In the genomic region with DNA sequence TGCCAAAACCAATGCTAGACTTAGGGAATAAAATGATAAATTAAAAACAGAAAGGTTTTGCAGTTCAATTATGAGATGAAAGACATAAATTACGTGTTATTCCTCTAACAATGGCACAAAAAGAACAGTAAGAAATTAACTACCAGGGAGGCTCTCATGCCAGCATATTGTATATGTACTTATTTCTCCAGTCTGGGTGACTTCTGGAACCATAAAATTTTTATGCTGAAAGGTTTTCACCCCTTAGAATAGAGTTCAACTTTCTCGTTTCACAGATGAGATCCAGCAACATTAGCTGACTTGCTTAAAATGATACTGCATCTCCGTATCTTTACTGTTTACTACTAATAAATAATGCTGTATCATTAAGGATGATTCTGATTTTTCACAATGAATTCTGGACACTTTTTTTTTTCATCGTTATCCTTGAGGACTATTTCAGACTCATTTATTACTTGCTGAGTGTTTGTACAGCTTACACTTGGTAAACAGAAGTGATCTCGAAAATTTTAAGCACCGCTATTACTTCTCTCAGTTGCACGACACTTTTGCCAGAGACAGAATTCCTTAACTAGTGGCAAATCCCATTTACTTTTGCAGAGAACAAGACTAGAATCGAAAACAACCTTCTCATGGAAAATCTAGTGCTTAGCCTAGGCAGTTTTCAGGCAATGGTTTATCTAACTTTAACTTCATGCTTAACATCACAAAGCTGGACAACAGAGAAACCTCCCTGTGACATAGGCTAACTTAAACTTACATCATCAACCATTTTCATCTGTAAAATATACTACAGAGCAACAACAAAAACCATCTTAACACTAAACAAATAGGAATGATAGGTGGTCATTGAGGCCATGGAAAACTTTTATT, we compare ENCODE assay signal across 8 cellular contexts. TPM values are rescaled to one million over a fixed set of nuclear protein-coding genes. Genes with fewer than 3 reads are reported as not detected.
DNase-seq lines count a peak whose midpoint lies in the region; TF ChIP-seq lines count a peak whose summit lies in the region.
"Had no signal": no experiment of that assay in that cellular context is flagged by ENCODE, and none has a peak within 500 bp of the region (broad histone marks: within the 10 kb centered on the region; RNA-seq: fewer than 3 reads in every experiment).

No MANE protein-coding gene starts in this region.

- H3F3A ChIP-seq in OCI-LY1 (ENCODE audit: insufficient read depth, low read length), result no peaks in the 10 kb centered on the region

- H4K20me1 ChIP-seq in OCI-LY1 (ENCODE audit: insufficient read depth, low read length), result no peaks in the 10 kb centered on the region

- H3K4me1 ChIP-seq in OCI-LY1 (ENCODE audit: insufficient read depth, low read length, severe bottlenecking), result peaks cover 35% of the 10 kb centered on the region
- H3K4me1 ChIP-seq in esophagus squamous epithelium, result peaks cover 17 to 64% (median 36%) of the 10 kb centered on the region in 3 donors

- H3K27ac ChIP-seq in OCI-LY1 (ENCODE audit: low read depth, low read length, poor library complexity, severe bottlenecking) (no peak overlapping the region), esophagus squamous epithelium (peak overlapping the region in 3 of 4 donors; percentile 63 to 85 (median 75))

- in situ Hi-C loops in GM13976 (cut with MboI; ENCODE audit: low sequenced_read_pairs, unreplicated experiment), result no loop called here

- no peak for DNase-seq in GM12864 (ENCODE audit: low read depth)
- no peak for DNase-seq in esophagus squamous epithelium (lab: John Stamatoyannopoulos, UW)
- DNase-seq in retinal pigment epithelial cell (ENCODE audit: low read depth), result no peak
- no peak for DNase-seq in GM13976 (ENCODE audit: low spot score)
- no peak for DNase-seq in NCI-H69 (lab: John Stamatoyannopoulos, UW)
- DNase-seq in stimulated activated CD4-positive, alpha-beta T cell treated with anti-CD3 and anti-CD28 coated beads, Interleukin-2, amount 100 ng/mL, for 48 hours, result no peak
- DNase-seq: islet precursor cell had no signal

- no peaks in the 10 kb centered on the region for H3K27me3 ChIP-seq in OCI-LY1 (ENCODE audit: insufficient read depth, low read length)
- no peaks in the 10 kb centered on the region for H3K27me3 ChIP-seq in esophagus squamous epithelium

- no peak for TF ChIP-seq POLR2A in esophagus squamous epithelium (IDR thresholded peaks at IDR 0.05)

- H3K9me3 ChIP-seq in OCI-LY1 (ENCODE audit: low read length) (no peaks in the 10 kb centered on the region), esophagus squamous epithelium (no peaks in the 10 kb centered on the region)

- no peak overlapping the region for H2AFZ ChIP-seq in OCI-LY1 (ENCODE audit: low read length)

- peaks cover 86% of the 10 kb centered on the region for H3K79me2 ChIP-seq in OCI-LY1 (ENCODE audit: insufficient read depth, low read length)

- H3K36me3 ChIP-seq in OCI-LY1 (ENCODE audit: insufficient read depth, low read length), result peaks cover 77% of the 10 kb centered on the region
- peaks cover 13 to 40% (median 18%) of the 10 kb centered on the region in 3 donors for H3K36me3 ChIP-seq in esophagus squamous epithelium

- no peak for TF ChIP-seq CTCF in GM12864 (IDR thresholded peaks at IDR 0.05; ENCODE audit: low read depth, low read length, missing control alignments)
- TF ChIP-seq CTCF in OCI-LY1 (IDR thresholded peaks at IDR 0.05; ENCODE audit: low read length), result no peak
- TF ChIP-seq CTCF in esophagus squamous epithelium (IDR thresholded peaks at IDR 0.05), result no peak
- no peak for TF ChIP-seq CTCF in retinal pigment epithelial cell (conservative IDR thresholded peaks at IDR 0.05; ENCODE audit: low read depth, low read length)
- TF ChIP-seq CTCF in GM13976 (IDR thresholded peaks at IDR 0.05; ENCODE audit: borderline replicate concordance, control extremely low read depth, extremely low read depth, insufficient read depth, missing control alignments), result no peak

- WGBS in esophagus squamous epithelium, 2 donors, result 9 to 14% methylated on average over 8 of the region's 8 CpGs

- intact Hi-C loops in esophagus squamous epithelium (cut with DNase I), result no loop called here

- peak overlapping the region; percentile 91 for H3K4me2 ChIP-seq in OCI-LY1 (ENCODE audit: low read length)

- H3K4me3 ChIP-seq in GM12864 (ENCODE audit: low read depth, low read length) (peak overlapping the region; percentile 63), OCI-LY1 (ENCODE audit: low read depth, low read length, poor library complexity, severe bottlenecking) (peak overlapping the region; percentile 97), esophagus squamous epithelium (peak overlapping the region; percentile 32 to 86 (median 64)), retinal pigment epithelial cell (ENCODE audit: low read length) (peak overlapping the region; percentile 84)

- H3K9ac ChIP-seq in OCI-LY1 (ENCODE audit: low read length), result peak overlapping the region; percentile 99

- no peaks in the 10 kb centered on the region for H3K9me2 ChIP-seq in OCI-LY1 (ENCODE audit: low read depth, low read length)

RNA-seq across cellular contexts. Expression of a gene that starts 2.7 kb away (rescaled TPM):
- 10 to 100 TPM; 40.9 to 78.6 (median 63.8) TPM for total RNA-seq in esophagus squamous epithelium

RNA-seq across cellular contexts. Expression of a gene that starts 3.0 kb away (rescaled TPM):
- 10 to 100 TPM in 3 of 4 donors, 1 to 10 TPM in 1; 9.0 to 33.7 (median 14.4) TPM for total RNA-seq in esophagus squamous epithelium

RNA-seq across cellular contexts. Expression of a gene that starts 23.4 kb away (rescaled TPM):
- total RNA-seq in esophagus squamous epithelium, result 10 to 100 TPM; 15.6 to 27.7 (median 20.0) TPM
